In the genomic region with DNA sequence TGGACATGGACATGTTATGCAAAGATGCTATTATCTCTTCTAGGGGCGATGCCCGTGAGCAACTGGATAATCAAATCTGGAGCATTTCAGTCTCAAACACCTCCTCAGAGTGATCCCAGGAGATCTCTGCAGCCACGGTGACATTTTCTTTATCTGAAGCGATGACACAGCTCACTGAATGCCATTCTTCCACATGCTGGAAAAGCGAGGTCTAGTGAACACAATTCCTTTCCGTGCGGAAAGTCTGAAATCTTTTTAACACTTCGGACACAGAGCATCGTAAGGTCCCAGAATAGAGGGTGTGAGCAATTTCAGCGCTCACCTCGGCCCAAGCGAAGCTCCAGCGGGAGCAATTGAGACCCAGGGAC, we compare ENCODE assay signal across 8 cellular contexts. TPM values are rescaled to one million over a fixed set of nuclear protein-coding genes. Genes with fewer than 3 reads are reported as not detected.
DNase-seq lines count a peak whose midpoint lies in the region; ATAC-seq, FAIRE-seq and TF ChIP-seq lines count a peak whose summit lies in the region.

No MANE protein-coding gene starts in this region.

- TF ChIP-seq CTCF in gastroesophageal sphincter (IDR thresholded peaks at IDR 0.05) = no peak

- H3K4me3 ChIP-seq in H7 (ENCODE audit: insufficient read depth, low read depth, low read length) (peak overlapping the region; percentile 94), gastroesophageal sphincter (peak overlapping the region; percentile 72 to 77), small intestine (ENCODE audit: low read depth in 1 of 2, low read length in 2 of 2) (peak overlapping the region; percentile 66 to 72)

- ATAC-seq in SK-N-SH treated with all-trans-retinoic acid at 6 μM for 48 hours (peak; percentile 26; the same call in 2 of the 3 replicates), gastroesophageal sphincter (no peak), HG02981 (IDR thresholded peaks at IDR 0.05; ENCODE audit: unreplicated experiment) (no peak)

- no peaks in the 10 kb centered on the region for H3K9me3 ChIP-seq in gastroesophageal sphincter
- H3K9me3 ChIP-seq in small intestine (ENCODE audit: control insufficient read depth, low read depth) = no peaks in the 10 kb centered on the region

- peak overlapping the region; percentile 66 to 92 (median 88) for H3K27ac ChIP-seq in gastroesophageal sphincter
- peak overlapping the region; percentile 80 to 89 for H3K27ac ChIP-seq in small intestine (ENCODE audit: low read depth in 1 of 2, low read length in 1 of 2)

- H3K36me3 ChIP-seq in H7 (replicated peaks; ENCODE audit: control insufficient read depth, insufficient read depth, low read length) (peaks cover 13% of the 10 kb centered on the region), gastroesophageal sphincter (peaks cover 0 to 30% of the 10 kb centered on the region in 2 donors), small intestine (ENCODE audit: control insufficient read depth in 2 of 2, insufficient read depth in 2 of 2, low read length in 2 of 2) (peaks cover 0 to 4% of the 10 kb centered on the region in 2 donors)

- WGBS in gastroesophageal sphincter (ENCODE audit: low coverage in 1 of 2), 2 donors = 0 to 8% methylated on average over 2 to 8 of the region's 13 CpGs
- WGBS in small intestine, 3 donors = 1 to 5% (median 2%) methylated on average over 13 of the region's 13 CpGs

- no peaks in the 10 kb centered on the region for H3K27me3 ChIP-seq in H7 (ENCODE audit: control insufficient read depth, insufficient read depth, low read length)
- no peaks in the 10 kb centered on the region for H3K27me3 ChIP-seq in gastroesophageal sphincter
- H3K27me3 ChIP-seq in small intestine (ENCODE audit: control insufficient read depth in 2 of 2, insufficient read depth in 2 of 2, low read length in 2 of 2) = no peaks in the 10 kb centered on the region

- no peak for TF ChIP-seq POLR2A in gastroesophageal sphincter (IDR thresholded peaks at IDR 0.05)

- peaks cover 0 to 48% (median 24%) of the 10 kb centered on the region in 3 donors for H3K4me1 ChIP-seq in gastroesophageal sphincter
- peaks cover 0 to 9% of the 10 kb centered on the region in 2 donors for H3K4me1 ChIP-seq in small intestine (ENCODE audit: control insufficient read depth in 2 of 2, insufficient read depth in 1 of 2, low read depth in 1 of 2, low read length in 1 of 2)

- DNase-seq in H7 (no peak), small intestine (no peak), HCEC 1CT (no peak), NCI-H524 (lab: John Stamatoyannopoulos, UW) (no peak), NCI-H2171 treated with DMSO at 0.1 percent for 48 hours (lab: John Stamatoyannopoulos, UW) (no peak)

- no peak for FAIRE-seq in small intestine (lab: Jason Lieb, UNC)

- TF ChIP-seq EP300 in gastroesophageal sphincter (IDR thresholded peaks at IDR 0.05) = no peak

TF ChIP-seq in SK-N-SH treated with all-trans-retinoic acid at 6 μM for 48 hours, 23 proteins besides CTCF, POLR2A, EP300 and RAD21:
- TF ChIP-seq TSHZ2 (CRISPR knock-in tag; IDR thresholded peaks at IDR 0.05) = no peak
- no peak for TF ChIP-seq CREB5 (CRISPR knock-in tag; IDR thresholded peaks at IDR 0.05; ENCODE audit: low read depth)
- no peak for TF ChIP-seq SNAI2 (CRISPR knock-in tag; IDR thresholded peaks at IDR 0.05)
- TF ChIP-seq ARNTL (CRISPR knock-in tag; IDR thresholded peaks at IDR 0.05; ENCODE audit: borderline replicate concordance, low read depth) = no peak
- no peak for TF ChIP-seq ESRRG (CRISPR knock-in tag; IDR thresholded peaks at IDR 0.05)

RNA-seq across cellular contexts. Expression of gene HASPIN, which starts 0.5 kb away (rescaled TPM):
- 34.2 and 39.1 TPM in 2 replicates for total RNA-seq in H7 (2014; rRNA removed; shearing (Covaris generic))
- under 1 TPM in 2 of 4 donors, not detected in 2; 0.13 to 0.15 TPM for total RNA-seq in gastroesophageal sphincter
- polyA plus RNA-seq in small intestine = 1 to 10 TPM in 1 of 3 donors, not detected in 2; 3.6 TPM

RNA-seq across cellular contexts. Expression of gene P2RX5, which starts 27.2 kb away (rescaled TPM):
- 2.3 and 2.7 TPM in 2 replicates for total RNA-seq in H7 (2014; rRNA removed; shearing (Covaris generic))
- total RNA-seq in gastroesophageal sphincter = 1 to 10 TPM in 1 of 4 donors, under 1 TPM in 1, not detected in 2; 0.96 to 2.0 TPM
- 1 to 10 TPM in 2 of 3 donors, under 1 TPM in 1; 0.67 to 5.6 (median 3.0) TPM for polyA plus RNA-seq in small intestine

RNA-seq across cellular contexts. Expression of gene EMC6, which starts 54.6 kb away (rescaled TPM):
- total RNA-seq in H7 (2014; rRNA removed; shearing (Covaris generic)) = 41.6 and 48.5 TPM in 2 replicates
- total RNA-seq in gastroesophageal sphincter = 10 to 100 TPM in 3 of 4 donors, 1 to 10 TPM in 1; 8.5 to 25.3 (median 13.8) TPM
- polyA plus RNA-seq in small intestine = 10 to 100 TPM; 62.2 to 85.4 (median 81.7) TPM

RNA-seq across cellular contexts. Expression of gene TAX1BP3, which starts 54.8 kb away (rescaled TPM):
- 116 and 122 TPM in 2 replicates for total RNA-seq in H7 (2014; rRNA removed; shearing (Covaris generic))
- total RNA-seq in gastroesophageal sphincter = 100 to 1,000 TPM in 2 of 4 donors, 10 to 100 TPM in 2; 98.5 to 172 (median 109) TPM
- 100 to 1,000 TPM; 102 to 442 (median 356) TPM for polyA plus RNA-seq in small intestine

Comparison
In these comparisons a context has a peak if more than half of its experiments do, and no peak if none do; other contexts are left out.
1. RNA of gene HASPIN, which starts 0.5 kb away (total RNA-seq): 34.2 to 39.1 TPM in H7; 0.13 to 0.15 TPM in gastroesophageal sphincter; every median in the first group is over 10 times any median in the second.
2. Peak in every context shown above with its lines, with median percentiles within 50 percentile points of each other: H3K4me3 ChIP-seq.